In the genomic region with DNA sequence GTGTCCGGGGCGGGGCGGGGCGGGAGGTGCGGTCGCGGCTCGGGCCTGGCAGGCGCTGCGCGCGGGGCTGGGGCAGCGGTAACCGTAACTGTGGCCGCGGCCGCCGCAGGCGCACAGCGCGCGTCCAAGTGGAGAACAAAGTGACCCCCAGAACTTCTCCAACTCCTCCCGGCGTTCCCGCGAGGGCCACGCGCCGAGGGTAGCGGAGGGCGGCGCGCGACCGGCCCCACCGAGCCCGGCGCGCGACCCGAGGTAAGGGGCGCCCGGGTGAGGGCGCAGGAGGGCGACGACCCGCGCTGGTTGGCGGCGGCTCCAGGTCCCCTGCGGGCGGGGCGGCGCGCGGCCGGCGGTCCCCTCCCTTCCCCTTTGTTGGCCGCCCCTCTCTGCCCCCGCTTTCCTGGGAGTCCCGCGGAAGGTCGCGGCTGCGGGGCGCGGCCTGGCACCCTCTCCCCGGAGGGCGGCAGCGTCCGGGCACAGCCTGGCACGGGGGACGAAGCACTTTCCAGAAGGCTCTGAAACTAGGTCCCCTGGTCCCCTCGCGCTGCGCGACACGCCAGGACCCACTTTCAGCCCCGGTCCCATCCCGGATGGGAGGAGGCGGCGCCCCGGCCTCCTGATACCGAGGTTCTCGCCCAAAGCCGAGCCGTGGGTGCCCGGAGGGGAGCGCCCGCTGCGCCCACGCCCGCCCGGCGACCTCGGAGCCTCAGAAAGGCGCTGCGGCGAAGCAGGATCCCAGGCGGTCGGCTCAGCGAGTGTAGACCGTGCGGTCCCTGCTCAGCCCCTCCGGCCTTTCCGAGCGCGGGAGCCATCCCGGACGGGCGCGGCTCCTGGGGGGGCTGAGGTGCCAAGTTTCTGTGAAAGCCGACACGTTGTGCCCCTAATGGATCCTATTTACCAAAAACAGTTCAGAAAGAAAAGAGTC, we compare ENCODE assay signal across 8 cellular contexts. TPM values are rescaled to one million over a fixed set of nuclear protein-coding genes. Genes with fewer than 3 reads are reported as not detected.
DNase-seq lines count a peak whose midpoint lies in the region; ATAC-seq, FAIRE-seq and TF ChIP-seq lines count a peak whose summit lies in the region.

A gene (plus strand): TSS at position 75 of the 922 bp plus-strand sequence. CDS start 133,909 bp downstream, outside the sequence.

- intact Hi-C loops in activated naive CD4-positive, alpha-beta T cell treated with anti-CD3 and anti-CD28 coated beads for 36 hours (cut with micrococcal nuclease): loop anchor here (2.0 kb wide), 1 partner anchor 175 kb away; no protein-coding TSS in a partner anchor

- no peaks in the 10 kb centered on the region for H3K9me3 Mint-ChIP-seq in activated naive CD4-positive, alpha-beta T cell treated with anti-CD3 and anti-CD28 coated beads for 36 hours

- ATAC-seq in GM19467 (IDR thresholded peaks at IDR 0.05; ENCODE audit: unreplicated experiment): no peak
- ATAC-seq in GM18907 (IDR thresholded peaks at IDR 0.05; ENCODE audit: unreplicated experiment): no peak

- peaks cover 6% of the 10 kb centered on the region for H3K4me1 ChIP-seq in HUES48 (ENCODE audit: control insufficient read depth, insufficient read depth, low read length)
- peaks cover 0 to 10% of the 10 kb centered on the region in 2 donors for H3K4me1 ChIP-seq in right atrium auricular region

- peaks cover 14% of the 10 kb centered on the region for H3K27me3 ChIP-seq in HUES48 (ENCODE audit: control insufficient read depth, insufficient read depth, low read length)
- H3K27me3 ChIP-seq in right atrium auricular region: no peaks in the 10 kb centered on the region

- H3K9ac ChIP-seq in HUES48 (ENCODE audit: low read depth, low read length): peak within 1 kb of the TSS; percentile 73

- no peak within 1 kb of the TSS for H3K27ac Mint-ChIP-seq in activated naive CD4-positive, alpha-beta T cell treated with anti-CD3 and anti-CD28 coated beads for 36 hours

- H3K27me3 Mint-ChIP-seq in activated naive CD4-positive, alpha-beta T cell treated with anti-CD3 and anti-CD28 coated beads for 36 hours (ENCODE audit: low read depth): peaks cover 33% of the 10 kb centered on the region

- peak within 1 kb of the TSS; percentile 95 for H3K4me3 ChIP-seq in HUES48 (ENCODE audit: low read depth, low read length)
- peak within 1 kb of the TSS; percentile 39 to 53 for H3K4me3 ChIP-seq in right atrium auricular region

- H3K9me3 ChIP-seq in HUES48 (ENCODE audit: control insufficient read depth, insufficient read depth, low read length): no peaks in the 10 kb centered on the region
- H3K9me3 ChIP-seq in right atrium auricular region: no peaks in the 10 kb centered on the region

- CTCF ChIA-PET in activated naive CD4-positive, alpha-beta T cell treated with anti-CD3 and anti-CD28 coated beads for 36 hours (lab: Charles Lee): interaction anchor here (0.6 kb wide), 1 partner anchor 180 kb away, joined by 3 read pairs; no protein-coding TSS in a partner anchor

- H3K4me1 Mint-ChIP-seq in activated naive CD4-positive, alpha-beta T cell treated with anti-CD3 and anti-CD28 coated beads for 36 hours (ENCODE audit: low read depth): peaks cover 8% of the 10 kb centered on the region

- H3K27ac ChIP-seq in HUES48 (ENCODE audit: low read depth, low read length) (peak within 1 kb of the TSS; percentile 54), right atrium auricular region (no peak within 1 kb of the TSS)

- TF ChIP-seq CTCF in D721Med (IDR thresholded peaks at IDR 0.05; ENCODE audit: insufficient read depth, missing control alignments): peak; percentile 12
- no peak for TF ChIP-seq CTCF in right atrium auricular region (IDR thresholded peaks at IDR 0.05)

- DNase-seq in D721Med (ENCODE audit: insufficient read length, low spot score): peak; percentile 34
- peak; percentile 17 for DNase-seq in activated naive CD4-positive, alpha-beta T cell treated with anti-CD3 and anti-CD28 coated beads for 36 hours
- DNase-seq in right atrium auricular region (ENCODE audit: low spot score): no peak
- peak; percentile 85 for DNase-seq in retina
- no peak for DNase-seq in DMS153 (lab: John Stamatoyannopoulos, UW)

- no peak for FAIRE-seq in D721Med (lab: Jason Lieb, UNC)

- no peaks in the 10 kb centered on the region for H3K36me3 ChIP-seq in HUES48 (ENCODE audit: control insufficient read depth, insufficient read depth, low read length)
- H3K36me3 ChIP-seq in right atrium auricular region: no peaks in the 10 kb centered on the region

- peak within 1 kb of the TSS; percentile 64 for H3K4me3 Mint-ChIP-seq in activated naive CD4-positive, alpha-beta T cell treated with anti-CD3 and anti-CD28 coated beads for 36 hours

- no peaks in the 10 kb centered on the region for H3K36me3 Mint-ChIP-seq in activated naive CD4-positive, alpha-beta T cell treated with anti-CD3 and anti-CD28 coated beads for 36 hours (ENCODE audit: low read depth)

RNA-seq across cellular contexts. Expression of the gene that starts here (rescaled TPM):
- 1 to 10 TPM; 1.6 to 3.0 TPM for total RNA-seq in activated naive CD4-positive, alpha-beta T cell treated with anti-CD3 and anti-CD28 coated beads for 36 hours
- 10 to 100 TPM in 1 of 2 donors, 1 to 10 TPM in 1; 9.3 to 10.3 TPM for total RNA-seq in right atrium auricular region

Comparison
In these comparisons a context has a peak if more than half of its experiments do, and no peak if none do; other contexts are left out.
1. DNase-seq: peak in D721Med (single experiment), activated naive CD4-positive, alpha-beta T cell treated with anti-CD3 and anti-CD28 coated beads for 36 hours (single experiment) and retina (single experiment); none in right atrium auricular region (single experiment) and DMS153 (single experiment).